Comparison of ENCODE assay signal across 13 cellular contexts in the genomic region with DNA sequence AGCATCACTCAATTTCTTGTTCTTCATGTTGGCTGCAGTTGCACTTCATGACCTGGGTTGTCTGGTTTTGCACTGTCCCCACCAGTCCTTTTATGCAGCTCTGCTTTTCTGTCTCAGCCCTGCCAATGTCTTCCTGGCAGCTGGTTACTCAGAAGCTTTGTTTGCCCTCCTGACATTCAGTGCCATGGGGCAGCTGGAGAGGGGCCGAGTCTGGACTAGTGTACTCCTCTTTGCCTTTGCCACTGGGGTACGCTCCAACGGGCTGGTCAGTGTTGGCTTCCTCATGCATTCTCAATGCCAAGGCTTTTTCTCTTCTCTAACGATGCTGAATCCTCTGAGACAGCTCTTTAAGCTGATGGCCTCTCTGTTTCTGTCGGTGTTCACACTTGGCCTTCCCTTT.
"Had no signal": no experiment of that assay in that cellular context is flagged by ENCODE, and none has a peak within 500 bp of the region (broad histone marks: within the 10 kb centered on the region; RNA-seq: fewer than 3 reads in every experiment).

No MANE protein-coding gene starts in this region.

- ATAC-seq: activated T-cell treated with anti-CD3 and anti-CD28 coated beads, Interleukin-2, amount 50 U/mL, for 4 hours; gastroesophageal sphincter; heart right ventricle had no signal

- H3K9me3 Mint-ChIP-seq: activated T-cell treated with anti-CD3 and anti-CD28 coated beads, Interleukin-2, amount 50 U/mL, for 4 hours; endodermal cell; neural progenitor cell had no signal

- DNase-seq: activated CD4-positive, alpha-beta T cell treated with anti-CD3 and anti-CD28 coated beads, Interleukin-2, amount 50 U/mL, for 1 hour; activated gamma-delta T cell treated with Interleukin-2 at 50 U/mL for 16 hours; activated T-cell treated with anti-CD3 and anti-CD28 coated beads, Interleukin-2, amount 50 U/mL, for 4 hours; endodermal cell; erythroblast; heart right ventricle; midbrain; ovary; sigmoid colon; stimulated activated CD4-positive, alpha-beta T cell treated with anti-CD3 and anti-CD28 coated beads, Interleukin-1b, Interleukin-23, amount 100 ng/mL, for 48 hours; stomach had no signal

- H3K4me3 Mint-ChIP-seq: activated T-cell treated with anti-CD3 and anti-CD28 coated beads, Interleukin-2, amount 50 U/mL, for 4 hours; endodermal cell; neural progenitor cell had no signal

- H3K27ac Mint-ChIP-seq: endodermal cell, neural progenitor cell had no signal
